28 cellular contexts compared by ENCODE assay signal in genomic region chr16:22763655-22764054, GRCh38. TPM values are rescaled to one million over a fixed set of nuclear protein-coding genes. Genes with fewer than 3 reads are reported as not detected.
DNase-seq lines count a peak whose midpoint lies in the region; ATAC-seq and TF ChIP-seq lines count a peak whose summit lies in the region.
"Had no signal": no experiment of that assay in that cellular context is flagged by ENCODE, and none has a peak within 500 bp of the region (broad histone marks: within the 10 kb centered on the region; RNA-seq: fewer than 3 reads in every experiment).

No MANE protein-coding gene starts in this region.

- H3K23ac ChIP-seq in mesendoderm (ENCODE audit: low read length): no peak overlapping the region

- H2BK15ac ChIP-seq in mesendoderm (replicated peaks; ENCODE audit: low read depth): no peak overlapping the region

- H3K27me3 ChIP-seq in esophagus muscularis mucosa (no peaks in the 10 kb centered on the region), mesendoderm (ENCODE audit: insufficient read depth, low read length, poor library complexity) (no peaks in the 10 kb centered on the region), transverse colon (no peaks in the 10 kb centered on the region), Karpas-422 (ENCODE audit: low read length) (no peaks in the 10 kb centered on the region)
- H3K27me3 ChIP-seq: heart left ventricle, thyroid gland had no signal

- H3K4ac ChIP-seq in mesendoderm (ENCODE audit: low read depth, low read length): no peak overlapping the region

- TF ChIP-seq POLR2A in esophagus muscularis mucosa (IDR thresholded peaks at IDR 0.05; ENCODE audit: low read depth) (no peak), transverse colon (IDR thresholded peaks at IDR 0.05) (no peak)

- H3K79me1 ChIP-seq in mesendoderm (ENCODE audit: low read length): no peaks in the 10 kb centered on the region

- H3K18ac ChIP-seq in mesendoderm (ENCODE audit: low read length): no peak overlapping the region

- no peak for TF ChIP-seq EP300 in esophagus muscularis mucosa (IDR thresholded peaks at IDR 0.05)
- no peak for TF ChIP-seq EP300 in transverse colon (IDR thresholded peaks at IDR 0.05; ENCODE audit: low read depth)

- no peak overlapping the region for H4K5ac ChIP-seq in mesendoderm (ENCODE audit: low read length)

- ATAC-seq in GM21529 (IDR thresholded peaks at IDR 0.05; ENCODE audit: unreplicated experiment): no peak
- ATAC-seq: activated CD8-positive, alpha-beta T cell treated with anti-CD3 and anti-CD28 coated beads, Interleukin-2, amount 10 ng/mL, durations not matched to agents 7 days and 5 days; CD8-positive, alpha-beta T cell; naive thymus-derived CD4-positive, alpha-beta T cell; pancreas had no signal

- H3K9me2 ChIP-seq in Karpas-422 (replicated peaks; ENCODE audit: insufficient read depth, low read length): no peaks in the 10 kb centered on the region

- H3K4me1 ChIP-seq in esophagus muscularis mucosa: peaks cover 0 to 31% (median 29%) of the 10 kb centered on the region in 4 donors
- H3K4me1 ChIP-seq in mesendoderm (ENCODE audit: control insufficient read depth, low read depth, low read length): peaks cover 3% of the 10 kb centered on the region
- H3K4me1 ChIP-seq in transverse colon: peaks cover 0 to 10% (median 9%) of the 10 kb centered on the region in 4 donors
- H3K4me1 ChIP-seq in Karpas-422 (ENCODE audit: low read length): no peaks in the 10 kb centered on the region
- H3K4me1 ChIP-seq: HAP-1, pancreas, thyroid gland had no signal

- no peak overlapping the region for H2AK5ac ChIP-seq in mesendoderm (ENCODE audit: low read length)

- H3K4me2 ChIP-seq in mesendoderm (ENCODE audit: low read length) (no peak overlapping the region), Karpas-422 (ENCODE audit: low read depth, low read length, poor library complexity, severe bottlenecking) (no peak overlapping the region)

- H3K56ac ChIP-seq in mesendoderm (ENCODE audit: low read length): peak overlapping the region; percentile 27

- no peak overlapping the region for H2BK120ac ChIP-seq in mesendoderm (ENCODE audit: low read depth, low read length)

- DNase-seq in NCI-H82 treated with DMSO at 0.1 percent for 48 hours (lab: John Stamatoyannopoulos, UW; ENCODE audit: unreplicated experiment) (peak; percentile 68), esophagus muscularis mucosa (ENCODE audit: extremely low spot score) (peak; percentile 87), mesendoderm (peak; percentile 59), transverse colon (no peak), Karpas-422 (no peak), middle frontal gyrus (ENCODE audit: extremely low spot score, low spot score) (no peak), NCI-H69 (lab: John Stamatoyannopoulos, UW) (no peak)
- DNase-seq: activated CD8-positive, alpha-beta T cell treated with anti-CD3 and anti-CD28 coated beads, Interleukin-2, amount 10 ng/mL, durations not matched to agents 7 days and 5 days; activated naive CD4-positive, alpha-beta T cell treated with anti-CD3 and anti-CD28 coated beads for 36 hours; activated T-cell treated with anti-CD3 and anti-CD28 coated beads, Interleukin-2, amount 50 U/mL, for 24 hours; CD8-positive, alpha-beta T cell; DMS79; effector CD8-positive, alpha-beta T cell; heart left ventricle; Kasumi-1; mammary epithelial cell; naive thymus-derived CD4-positive, alpha-beta T cell; NCI-H1048; NCI-H2029; NCI-H446 treated with DMSO at 0.1 percent for 48 hours; pancreas; stimulated activated CD4-positive, alpha-beta T cell treated with anti-CD3 and anti-CD28 coated beads, Interleukin-2, amount 100 ng/mL, for 48 hours; stimulated activated naive CD4-positive, alpha-beta T cell treated with Interleukin-2 at 50 U/mL for 16 hours; T1000; thyroid gland had no signal

- no peak overlapping the region for H3K9ac ChIP-seq in mesendoderm (ENCODE audit: low read length)
- H3K9ac ChIP-seq in Karpas-422 (ENCODE audit: low read length): no peak overlapping the region

- intact Hi-C loops in esophagus muscularis mucosa (cut with DNase I): no loop called here
- intact Hi-C loops in transverse colon (cut with DNase I; ENCODE audit: low total_unique reads): no loop called here

- TF ChIP-seq CTCF in esophagus muscularis mucosa (IDR thresholded peaks at IDR 0.05) (no peak), transverse colon (IDR thresholded peaks at IDR 0.05) (no peak)

- in situ Hi-C loops in transverse colon (cut with MboI; ENCODE audit: low pct_ligation_motif_present in 1 of 4, low pct_unique_long_range_greater_than_20kb in 1 of 4, low sequenced_read_pairs in 3 of 4): no loop called here

- no peak overlapping the region for H3K4me3 ChIP-seq in esophagus muscularis mucosa
- H3K4me3 ChIP-seq in mesendoderm (ENCODE audit: low read length): no peak overlapping the region
- H3K4me3 ChIP-seq in transverse colon: no peak overlapping the region
- no peak overlapping the region for H3K4me3 ChIP-seq in Karpas-422 (ENCODE audit: low read length)
- H3K4me3 ChIP-seq: HAP-1, heart left ventricle, pancreas, thyroid gland had no signal

- H3K79me2 ChIP-seq in mesendoderm (ENCODE audit: control insufficient read depth, insufficient read depth, low read length): no peaks in the 10 kb centered on the region
- H3K79me2 ChIP-seq in Karpas-422 (ENCODE audit: low read length): no peaks in the 10 kb centered on the region

- no peak overlapping the region for H2BK5ac ChIP-seq in mesendoderm (ENCODE audit: low read length)

- 62% methylated on average over 6 of the region's 6 CpGs for WGBS in esophagus muscularis mucosa
- no CpG with 5 or more reads among the region's 6 CpGs for WGBS in mesendoderm (ENCODE audit: extremely low coverage, insufficient coverage, low lambda C conversion rate)
- WGBS in transverse colon (ENCODE audit: low coverage in 1 of 2), 2 donors: 67% methylated on average over 6 of the region's 6 CpGs; no CpG with 5 or more reads in 1 of the 2 donors

- H3K36me3 ChIP-seq in esophagus muscularis mucosa: no peaks in the 10 kb centered on the region
- no peaks in the 10 kb centered on the region for H3K36me3 ChIP-seq in mesendoderm (ENCODE audit: control insufficient read depth, insufficient read depth, low read length)
- H3K36me3 ChIP-seq in transverse colon: no peaks in the 10 kb centered on the region
- no peaks in the 10 kb centered on the region for H3K36me3 ChIP-seq in Karpas-422 (ENCODE audit: insufficient read depth, low read length)
- H3K36me3 ChIP-seq: HAP-1, heart left ventricle, pancreas, thyroid gland had no signal

- H4K20me1 ChIP-seq in Karpas-422 (ENCODE audit: insufficient read depth, low read depth, low read length): no peaks in the 10 kb centered on the region

- H2AFZ ChIP-seq in Karpas-422 (ENCODE audit: low read length): no peak overlapping the region

- H3K27ac ChIP-seq in esophagus muscularis mucosa (replicated peaks in 1 of 4) (peak overlapping the region in 3 of 4 donors; percentile 52 to 73 (median 67)), mesendoderm (ENCODE audit: low read depth, low read length) (no peak overlapping the region), transverse colon (peak overlapping the region in 3 of 4 donors; percentile 58 to 68 (median 62)), Karpas-422 (ENCODE audit: low read length) (no peak overlapping the region)
- H3K27ac ChIP-seq: pancreas, thyroid gland had no signal

- H3K9me3 ChIP-seq in esophagus muscularis mucosa (no peaks in the 10 kb centered on the region), transverse colon (no peaks in the 10 kb centered on the region), Karpas-422 (ENCODE audit: low read length) (no peaks in the 10 kb centered on the region)
- H3K9me3 ChIP-seq: HAP-1, pancreas, thyroid gland had no signal

- H4K8ac ChIP-seq in mesendoderm (ENCODE audit: low read depth, low read length): no peak overlapping the region

RNA-seq across cellular contexts. Expression of gene HS3ST2, which starts 50.3 kb away (rescaled TPM):
- 1 to 10 TPM in 3 of 4 donors, under 1 TPM in 1; 0.71 to 2.2 (median 1.5) TPM for total RNA-seq in esophagus muscularis mucosa
- 3.0 TPM for polyA plus RNA-seq in mesendoderm (2013, experiment 1 of 2)
- polyA plus RNA-seq in mesendoderm (2013, experiment 2 of 2): 3.5 TPM
- total RNA-seq in transverse colon: 1 to 10 TPM in 2 of 4 donors, under 1 TPM in 2; 0.32 to 4.5 (median 2.2) TPM
- total RNA-seq in Karpas-422 (2014; rRNA removed; shearing (Covaris generic); ENCODE audit: low replicate concordance): not detected in 2 replicates
- total RNA-seq: activated CD8-positive, alpha-beta T cell treated with anti-CD3 and anti-CD28 coated beads, Interleukin-2, amount 10 ng/mL, durations not matched to agents 7 days and 5 days; activated naive CD4-positive, alpha-beta T cell treated with anti-CD3 and anti-CD28 coated beads for 36 hours; CD8-positive, alpha-beta T cell; fibroblast of lung had no signal
- polyA plus RNA-seq: fibroblast of lung; naive thymus-derived CD4-positive, alpha-beta T cell had no signal

Comparison
In these comparisons a context has a peak if more than half of its experiments do, and no peak if none do; other contexts are left out.
1. DNase-seq: peak in NCI-H82 treated with DMSO at 0.1 percent for 48 hours (single experiment), esophagus muscularis mucosa (single experiment) and mesendoderm (single experiment); none in transverse colon (single experiment), Karpas-422 (single experiment), middle frontal gyrus (single experiment) and NCI-H69 (single experiment).
2. H3K27ac ChIP-seq: peak in esophagus muscularis mucosa (3 of 4) and transverse colon (3 of 4); none in mesendoderm (single experiment) and Karpas-422 (single experiment).